In genomic region chr3:71127463-71128243, GRCh38 we compare ENCODE assay signal across 8 cellular contexts.
DNase-seq lines count a peak whose midpoint lies in the region; ATAC-seq, FAIRE-seq and TF ChIP-seq lines count a peak whose summit lies in the region.

No MANE protein-coding gene starts in this region.

- peak overlapping the region; percentile 93 for H3K27ac Mint-ChIP-seq in activated B cell treated with CpG ODN at 0.5 μM for 24 hours

- no peaks in the 10 kb centered on the region for H3K9me3 ChIP-seq in DOHH2 (ENCODE audit: control insufficient read depth, insufficient read depth, low read length)
- H3K9me3 ChIP-seq in endothelial cell of umbilical vein (replicated peaks; ENCODE audit: control insufficient read depth, insufficient read depth, low read length), result no peaks in the 10 kb centered on the region
- no peaks in the 10 kb centered on the region for H3K9me3 ChIP-seq in sigmoid colon

- H3K36me3 ChIP-seq in DOHH2 (ENCODE audit: control insufficient read depth, low read length) (peaks cover 11% of the 10 kb centered on the region), endothelial cell of umbilical vein (ENCODE audit: control insufficient read depth in 2 of 2, extremely low read depth in 1 of 2, insufficient read depth in 2 of 2, low read length in 2 of 2) (no peaks in the 10 kb centered on the region), sigmoid colon (no peaks in the 10 kb centered on the region)

- CTCF ChIA-PET in activated B cell treated with CpG ODN at 0.5 μM for 24 hours (lab: Charles Lee), result interaction anchor here (1.1 to 1.6 kb wide), 2 partner anchors 40 to 58 kb away, joined by 4 to 5 read pairs; no protein-coding TSS in a partner anchor
- CTCF ChIA-PET in endothelial cell of umbilical vein (lab: Charles Lee), result interaction anchor here (1.0 kb wide), 1 partner anchor 554 kb away, joined by 3 read pairs; no protein-coding TSS in a partner anchor

- no peaks in the 10 kb centered on the region for H3K27me3 ChIP-seq in DOHH2 (ENCODE audit: control insufficient read depth, low read length)
- no peaks in the 10 kb centered on the region for H3K27me3 ChIP-seq in endothelial cell of umbilical vein (ENCODE audit: control insufficient read depth in 2 of 2, insufficient read depth in 2 of 2, low read length in 2 of 2)
- no peaks in the 10 kb centered on the region for H3K27me3 ChIP-seq in sigmoid colon

- DNase-seq in activated B cell treated with CpG ODN at 0.5 μM for 24 hours (no peak), endothelial cell of umbilical vein (ENCODE audit: low read depth, low spot score) (peak; percentile 73), sigmoid colon (no peak), RKO (ENCODE audit: low spot score) (no peak), GM12891 (ENCODE audit: insufficient read length, low spot score) (no peak), NCI-H2227 treated with DMSO at 0.1 percent for 48 hours (lab: John Stamatoyannopoulos, UW) (no peak)

- no peak for TF ChIP-seq CTCF in DOHH2 (IDR thresholded peaks at IDR 0.05; ENCODE audit: low read depth, low read length, poor library complexity, severe bottlenecking)
- TF ChIP-seq CTCF in activated B cell treated with CpG ODN at 0.5 μM for 24 hours (IDR thresholded peaks at IDR 0.05), result no peak
- TF ChIP-seq CTCF in endothelial cell of umbilical vein (IDR thresholded peaks at IDR 0.05; ENCODE audit: extremely low read depth in 1 of 2, insufficient read depth in 1 of 2, low read depth in 1 of 2, low read length in 2 of 2), result no peak
- TF ChIP-seq CTCF in sigmoid colon (IDR thresholded peaks at IDR 0.05), result no peak

- TF ChIP-seq POLR2A in endothelial cell of umbilical vein (IDR thresholded peaks at IDR 0.05; ENCODE audit: low read depth, low read length) (no peak), sigmoid colon (IDR thresholded peaks at IDR 0.05) (no peak), GM12891 (IDR thresholded peaks at IDR 0.05; ENCODE audit: low read depth, low read length) (no peak)

- H3K4me1 ChIP-seq in DOHH2 (ENCODE audit: control insufficient read depth, low read length), result peaks cover 49% of the 10 kb centered on the region
- H3K4me1 ChIP-seq in endothelial cell of umbilical vein (ENCODE audit: control insufficient read depth, extremely low read depth, insufficient read depth, low read length), result peaks cover 24% of the 10 kb centered on the region
- peaks cover 0 to 81% (median 47%) of the 10 kb centered on the region in 4 donors for H3K4me1 ChIP-seq in sigmoid colon

- peak overlapping the region; percentile 18 for H2AFZ ChIP-seq in endothelial cell of umbilical vein (ENCODE audit: low read depth, low read length)

- no peaks in the 10 kb centered on the region for H3K27me3 Mint-ChIP-seq in activated B cell treated with CpG ODN at 0.5 μM for 24 hours

- no peaks in the 10 kb centered on the region for H3F3A ChIP-seq in DOHH2 (ENCODE audit: control insufficient read depth, insufficient read depth)

- H3K4me2 ChIP-seq in DOHH2 (ENCODE audit: low read length), result peak overlapping the region; percentile 95
- H3K4me2 ChIP-seq in endothelial cell of umbilical vein (ENCODE audit: insufficient read depth, low read length), result peak overlapping the region; percentile 97

- H3K9ac ChIP-seq in endothelial cell of umbilical vein (replicated peaks; ENCODE audit: extremely low read depth, insufficient read depth, low read length), result peak overlapping the region; percentile 48

- H3K4me1 Mint-ChIP-seq in activated B cell treated with CpG ODN at 0.5 μM for 24 hours, result peaks cover 75% of the 10 kb centered on the region

- H3K9me1 ChIP-seq in endothelial cell of umbilical vein (replicated peaks; ENCODE audit: control insufficient read depth, extremely low read depth, insufficient read depth, low read length), result no peaks in the 10 kb centered on the region

- peak overlapping the region; percentile 88 for H3K4me3 Mint-ChIP-seq in activated B cell treated with CpG ODN at 0.5 μM for 24 hours

- peak; percentile 43 for FAIRE-seq in endothelial cell of umbilical vein (lab: Jason Lieb, UNC)
- FAIRE-seq in GM12891 (lab: Jason Lieb, UNC), result no peak

- ATAC-seq in activated B cell treated with CpG ODN at 0.5 μM for 24 hours (ENCODE audit: low read depth) (peak; percentile 30), GM18517 (IDR thresholded peaks at IDR 0.05; ENCODE audit: unreplicated experiment) (no peak)

- BruUV-seq in endothelial cell of umbilical vein (replicated peaks; lab: Mats Ljungman, UMichigan), result no TSS peak

- no peaks in the 10 kb centered on the region for H3K9me2 ChIP-seq in DOHH2 (replicated peaks; ENCODE audit: control insufficient read depth, low read length)

- H3K4me3 ChIP-seq in DOHH2 (ENCODE audit: low read length) (no peak overlapping the region), endothelial cell of umbilical vein (replicated peaks in 1 of 3; ENCODE audit: insufficient read depth in 1 of 3, low read depth in 1 of 3, low read length in 3 of 3) (peak overlapping the region in 1 of 3 experiments; percentile 6), sigmoid colon (peak overlapping the region; percentile 33 to 61 (median 52))

- dilution Hi-C loops in endothelial cell of umbilical vein (cut with MboI; ENCODE audit: extremely low pct_ligation_motif_present, low sequenced_read_pairs), result no loop called here

- peaks cover 53% of the 10 kb centered on the region for H3K36me3 Mint-ChIP-seq in activated B cell treated with CpG ODN at 0.5 μM for 24 hours (ENCODE audit: low read depth)

- POLR2A ChIA-PET in activated B cell treated with CpG ODN at 0.5 μM for 24 hours (lab: Charles Lee) (interaction anchor here (0.5 to 11.5 kb wide), 28 partner anchors 9 to 456 kb away, joined by 3 to 339 read pairs (median 7); partner anchors contain the start of gene FOXP1), endothelial cell of umbilical vein (lab: Charles Lee) (interaction anchor here (1.5 kb wide), 1 partner anchor 18 kb away, joined by 3 read pairs; no protein-coding TSS in a partner anchor)

- peak in 1 of 4 donors; percentile 6 for TF ChIP-seq EP300 in sigmoid colon (IDR thresholded peaks at IDR 0.05)

- H3K27ac ChIP-seq in DOHH2 (ENCODE audit: low read depth, low read length), result no peak overlapping the region
- peak overlapping the region; percentile 40 for H3K27ac ChIP-seq in endothelial cell of umbilical vein (ENCODE audit: insufficient read depth, low read depth, low read length)
- H3K27ac ChIP-seq in sigmoid colon, result peak overlapping the region; percentile 84 to 93 (median 86)

- peaks cover 6% of the 10 kb centered on the region for H4K20me1 ChIP-seq in DOHH2 (ENCODE audit: control insufficient read depth, insufficient read depth, low read depth, low read length)
- H4K20me1 ChIP-seq in endothelial cell of umbilical vein (replicated peaks; ENCODE audit: control insufficient read depth, extremely low read depth, insufficient read depth, low read length), result no peaks in the 10 kb centered on the region

- H3K79me2 ChIP-seq in DOHH2 (ENCODE audit: control insufficient read depth, low read length) (peaks cover 56% of the 10 kb centered on the region), endothelial cell of umbilical vein (ENCODE audit: control insufficient read depth, insufficient read depth, low read length) (peaks cover 31% of the 10 kb centered on the region)

- H3K9me3 Mint-ChIP-seq in activated B cell treated with CpG ODN at 0.5 μM for 24 hours, result no peaks in the 10 kb centered on the region

- intact Hi-C loops in activated B cell treated with CpG ODN at 0.5 μM for 24 hours (cut with micrococcal nuclease), result loop anchor here (1.0 to 5.0 kb wide), 3 partner anchors 9 to 315 kb away; no protein-coding TSS in a partner anchor
- intact Hi-C loops in endothelial cell of umbilical vein (cut with micrococcal nuclease), result loop anchor here (2.0 kb wide), 3 partner anchors 63 to 455 kb away; partner anchors contain the start of gene FOXP1
- intact Hi-C loops in sigmoid colon (cut with DNase I), result loop anchor here (2.0 kb wide), 2 partner anchors 63 to 117 kb away; no protein-coding TSS in a partner anchor

- 30 to 37% methylated on average over 10 of the region's 10 CpGs for WGBS in sigmoid colon, 2 donors

TF ChIP-seq in endothelial cell of umbilical vein, 7 proteins besides CTCF, POLR2A, EP300 and RAD21:
- TF ChIP-seq POLR2AphosphoS5 (IDR thresholded peaks at IDR 0.05; ENCODE audit: insufficient read depth, low read depth, low read length) (no peak), MAX (IDR thresholded peaks at IDR 0.05; ENCODE audit: insufficient read depth, insufficient read length) (no peak), FOS (IDR thresholded peaks at IDR 0.05; ENCODE audit: borderline replicate concordance, insufficient read depth, low read length) (no peak), EZH2 (IDR thresholded peaks at IDR 0.05; ENCODE audit: borderline replicate concordance, low read depth, low read length, severe bottlenecking) (no peak), GATA2 (IDR thresholded peaks at IDR 0.05; ENCODE audit: insufficient read depth, insufficient read length, low read depth, low read length) (no peak), JUN (IDR thresholded peaks at IDR 0.05; ENCODE audit: borderline replicate concordance, insufficient read depth, insufficient read length, low read depth) (no peak), MYC (IDR thresholded peaks at IDR 0.05; ENCODE audit: low read depth, low read length) (no peak)

TF ChIP-seq in GM12891, 5 proteins besides CTCF, POLR2A, EP300 and RAD21:
- TF ChIP-seq SPI1 (IDR thresholded peaks at IDR 0.05; ENCODE audit: low read depth, low read length) (no peak), PAX5 (IDR thresholded peaks at IDR 0.05; ENCODE audit: insufficient read depth, low read length, severe bottlenecking) (no peak), POLR2AphosphoS5 (IDR thresholded peaks at IDR 0.05; ENCODE audit: low read depth, low read length) (no peak), POU2F2 (IDR thresholded peaks at IDR 0.05; ENCODE audit: low read depth, low read length) (no peak), TAF1 (IDR thresholded peaks at IDR 0.05; ENCODE audit: low read depth, low read length) (no peak)
